In the genomic region with DNA sequence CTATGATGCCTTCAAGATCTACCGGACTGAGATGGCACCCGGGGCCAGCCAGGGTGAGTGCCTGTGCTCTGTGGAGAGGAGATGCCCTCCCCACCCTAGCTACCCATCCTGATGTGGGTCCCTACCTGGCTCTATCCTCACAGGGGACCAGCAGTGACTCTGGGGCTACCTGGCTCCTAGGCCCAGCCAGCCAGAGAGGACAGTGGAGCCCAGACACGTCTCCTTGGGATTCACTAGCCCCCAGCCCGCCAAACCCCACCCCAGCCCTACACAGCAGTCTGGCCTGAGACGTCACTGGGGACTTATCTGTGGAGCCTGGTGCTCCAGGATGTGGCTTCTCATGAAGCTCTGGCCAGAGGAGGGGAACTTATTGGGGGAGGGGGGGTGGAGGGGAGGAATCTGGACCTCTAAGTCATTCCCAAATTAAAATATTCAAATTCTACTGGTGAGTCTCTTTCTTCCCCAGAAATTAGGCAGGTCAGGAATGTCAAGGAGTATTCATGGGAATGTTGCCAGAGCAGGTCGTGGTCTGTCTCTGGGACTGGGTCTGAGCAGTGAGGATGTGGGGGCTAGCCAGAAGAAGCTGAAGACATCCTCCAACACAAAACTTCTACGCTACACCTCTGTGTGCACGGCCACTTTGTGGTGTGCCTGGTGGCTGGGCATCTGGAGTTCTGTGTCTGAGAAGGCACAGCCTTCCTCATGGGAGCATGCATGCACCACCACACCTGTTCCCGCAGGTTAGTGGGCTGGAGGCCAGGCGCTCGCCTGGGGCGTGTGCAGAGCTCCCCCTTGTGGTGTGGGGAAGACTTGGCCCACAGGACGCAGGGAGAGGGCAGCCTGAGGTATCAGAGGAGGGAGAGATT, we compare ENCODE assay signal across 9 cellular contexts. TPM values are rescaled to one million over a fixed set of nuclear protein-coding genes. Genes with fewer than 3 reads are reported as not detected.
DNase-seq lines count a peak whose midpoint lies in the region; ATAC-seq and TF ChIP-seq lines count a peak whose summit lies in the region.
"Had no signal": no experiment of that assay in that cellular context is flagged by ENCODE, and none has a peak within 500 bp of the region (broad histone marks: within the 10 kb centered on the region; RNA-seq: fewer than 3 reads in every experiment).

No MANE protein-coding gene starts in this region.

- peak; percentile 86 for ATAC-seq in naive thymus-derived CD4-positive, alpha-beta T cell
- no peak for ATAC-seq in HG02884 (IDR thresholded peaks at IDR 0.05; ENCODE audit: unreplicated experiment)

- DNase-seq in A172 (ENCODE audit: low spot score) (peak; percentile 10), GM13976 (ENCODE audit: low spot score) (peak; percentile 88), NCI-H2196 (lab: John Stamatoyannopoulos, UW; ENCODE audit: unreplicated experiment) (peak; percentile 81)
- DNase-seq in activated CD4-positive, alpha-beta memory T cell treated with anti-CD3 and anti-CD28 coated beads, Interleukin-2, amount 10 ng/mL, durations not matched to agents 7 days and 5 days, result peak; percentile 63
- peak; percentile 34 to 45 (median 38) for DNase-seq in effector memory CD4-positive, alpha-beta T cell
- peak; percentile 48 to 77 (median 68) for DNase-seq in naive thymus-derived CD4-positive, alpha-beta T cell
- peak; percentile 32 for DNase-seq in stimulated activated naive CD4-positive, alpha-beta T cell treated with Interleukin-2 at 50 U/mL for 16 hours (lab: John Stamatoyannopoulos, UW)

- no peaks in the 10 kb centered on the region for H3K27me3 ChIP-seq in effector memory CD4-positive, alpha-beta T cell (replicated peaks; ENCODE audit: control insufficient read depth, insufficient read depth, low read length, poor library complexity, severe bottlenecking)
- no peaks in the 10 kb centered on the region for H3K27me3 ChIP-seq in naive thymus-derived CD4-positive, alpha-beta T cell (ENCODE audit: control insufficient read depth in 2 of 2, insufficient read depth in 2 of 2, low read length in 2 of 2)

- H3K36me3 Mint-ChIP-seq in activated CD4-positive, alpha-beta memory T cell treated with anti-CD3 and anti-CD28 coated beads, Interleukin-2, amount 10 ng/mL, durations not matched to agents 7 days and 5 days (ENCODE audit: low read depth), result no peaks in the 10 kb centered on the region
- no peaks in the 10 kb centered on the region for H3K36me3 Mint-ChIP-seq in naive thymus-derived CD4-positive, alpha-beta T cell

- no peak overlapping the region for H3K27ac ChIP-seq in effector memory CD4-positive, alpha-beta T cell (ENCODE audit: insufficient read depth, low read length, poor library complexity, severe bottlenecking)
- H3K27ac ChIP-seq in naive thymus-derived CD4-positive, alpha-beta T cell (ENCODE audit: low read depth, low read length), result no peak overlapping the region

- peak; percentile 97 for TF ChIP-seq CTCF in GM13976 (IDR thresholded peaks at IDR 0.05; ENCODE audit: borderline replicate concordance, control extremely low read depth, extremely low read depth, insufficient read depth, missing control alignments)

- H3K9me3 ChIP-seq in effector memory CD4-positive, alpha-beta T cell (ENCODE audit: control insufficient read depth, low read length), result no peaks in the 10 kb centered on the region
- no peaks in the 10 kb centered on the region for H3K9me3 ChIP-seq in naive thymus-derived CD4-positive, alpha-beta T cell (ENCODE audit: control insufficient read depth in 2 of 3, low read length in 3 of 3)

- no peak overlapping the region for H3K27ac Mint-ChIP-seq in activated CD4-positive, alpha-beta memory T cell treated with anti-CD3 and anti-CD28 coated beads, Interleukin-2, amount 10 ng/mL, durations not matched to agents 7 days and 5 days
- no peak overlapping the region for H3K27ac Mint-ChIP-seq in naive thymus-derived CD4-positive, alpha-beta T cell

- in situ Hi-C loops in GM13976 (cut with MboI; ENCODE audit: low sequenced_read_pairs, unreplicated experiment), result no loop called here

- no peaks in the 10 kb centered on the region for H3K36me3 ChIP-seq in effector memory CD4-positive, alpha-beta T cell (ENCODE audit: control insufficient read depth, insufficient read depth, low read length)
- H3K36me3 ChIP-seq in naive thymus-derived CD4-positive, alpha-beta T cell (ENCODE audit: control insufficient read depth in 2 of 3, insufficient read depth in 3 of 3, low read length in 3 of 3), result no peaks in the 10 kb centered on the region

- H3K4me3 ChIP-seq in effector memory CD4-positive, alpha-beta T cell (ENCODE audit: insufficient read depth, low read depth, low read length, poor library complexity, severe bottlenecking), result no peak overlapping the region
- H3K4me3 ChIP-seq in naive thymus-derived CD4-positive, alpha-beta T cell (ENCODE audit: low read length), result no peak overlapping the region

- no peaks in the 10 kb centered on the region for H3K4me1 ChIP-seq in effector memory CD4-positive, alpha-beta T cell (ENCODE audit: control insufficient read depth, insufficient read depth, low read length, poor library complexity, severe bottlenecking)
- H3K4me1 ChIP-seq in naive thymus-derived CD4-positive, alpha-beta T cell (ENCODE audit: control insufficient read depth in 2 of 2, insufficient read depth in 2 of 2, low read length in 2 of 2), result no peaks in the 10 kb centered on the region

- no peak overlapping the region for H3K4me3 Mint-ChIP-seq in activated CD4-positive, alpha-beta memory T cell treated with anti-CD3 and anti-CD28 coated beads, Interleukin-2, amount 10 ng/mL, durations not matched to agents 7 days and 5 days
- no peak overlapping the region for H3K4me3 Mint-ChIP-seq in naive thymus-derived CD4-positive, alpha-beta T cell

- H3K27me3 Mint-ChIP-seq in activated CD4-positive, alpha-beta memory T cell treated with anti-CD3 and anti-CD28 coated beads, Interleukin-2, amount 10 ng/mL, durations not matched to agents 7 days and 5 days, result peaks cover 3% of the 10 kb centered on the region
- H3K27me3 Mint-ChIP-seq in naive thymus-derived CD4-positive, alpha-beta T cell, result peaks cover 0 to 16% (median 0%) of the 10 kb centered on the region in 5 donors

- intact Hi-C loops in naive thymus-derived CD4-positive, alpha-beta T cell (cut with micrococcal nuclease), result loop anchor here (1.0 to 2.0 kb wide), 8 partner anchors 51 to 311 kb away; a partner anchor contains a TSS

- no peaks in the 10 kb centered on the region for H3K9me3 Mint-ChIP-seq in activated CD4-positive, alpha-beta memory T cell treated with anti-CD3 and anti-CD28 coated beads, Interleukin-2, amount 10 ng/mL, durations not matched to agents 7 days and 5 days
- H3K9me3 Mint-ChIP-seq in naive thymus-derived CD4-positive, alpha-beta T cell, result peaks cover 0 to 2% (median 0%) of the 10 kb centered on the region in 11 donors

- POLR2A ChIA-PET in activated CD4-positive, alpha-beta memory T cell treated with anti-CD3 and anti-CD28 coated beads, Interleukin-2, amount 10 ng/mL, durations not matched to agents 7 days and 5 days (lab: Charles Lee), result interaction anchor here (1.4 to 2.7 kb wide), 2 partner anchors 53 to 58 kb away, joined by 3 to 10 read pairs; a partner anchor contains a TSS
- POLR2A ChIA-PET in naive thymus-derived CD4-positive, alpha-beta T cell (lab: Charles Lee), result interaction anchor here (0.7 to 1.0 kb wide), 2 partner anchors 78 to 115 kb away, joined by 3 read pairs; no protein-coding TSS in a partner anchor

- H3K4me1 Mint-ChIP-seq in activated CD4-positive, alpha-beta memory T cell treated with anti-CD3 and anti-CD28 coated beads, Interleukin-2, amount 10 ng/mL, durations not matched to agents 7 days and 5 days, result no peaks in the 10 kb centered on the region
- peaks cover 0 to 3% (median 0%) of the 10 kb centered on the region in 7 donors for H3K4me1 Mint-ChIP-seq in naive thymus-derived CD4-positive, alpha-beta T cell

- CTCF ChIA-PET in activated CD4-positive, alpha-beta memory T cell treated with anti-CD3 and anti-CD28 coated beads, Interleukin-2, amount 10 ng/mL, durations not matched to agents 7 days and 5 days (lab: Charles Lee), result interaction anchor here (0.6 to 3.1 kb wide), 27 partner anchors 9 to 311 kb away, joined by 3 to 27 read pairs (median 4); a partner anchor contains a TSS
- CTCF ChIA-PET in naive thymus-derived CD4-positive, alpha-beta T cell (lab: Charles Lee), result interaction anchor here (0.5 to 3.6 kb wide), 22 partner anchors 9 to 746 kb away, joined by 3 to 55 read pairs (median 4); a partner anchor contains a TSS

RNA-seq across cellular contexts. Expression of a gene that starts 2.7 kb away (rescaled TPM):
- total RNA-seq in A172 (2014; rRNA removed; shearing (Covaris generic)), result not detected in 2 replicates
- not detected for total RNA-seq in activated CD4-positive, alpha-beta memory T cell treated with anti-CD3 and anti-CD28 coated beads, Interleukin-2, amount 10 ng/mL, durations not matched to agents 7 days and 5 days
- not detected for total RNA-seq in naive thymus-derived CD4-positive, alpha-beta T cell
- polyA plus RNA-seq in naive thymus-derived CD4-positive, alpha-beta T cell, result not detected

RNA-seq across cellular contexts. Expression of a gene that starts 7.0 kb away (rescaled TPM):
- not detected in 2 replicates for total RNA-seq in A172 (2014; rRNA removed; shearing (Covaris generic))
- not detected for total RNA-seq in activated CD4-positive, alpha-beta memory T cell treated with anti-CD3 and anti-CD28 coated beads, Interleukin-2, amount 10 ng/mL, durations not matched to agents 7 days and 5 days
- not detected for total RNA-seq in naive thymus-derived CD4-positive, alpha-beta T cell
- not detected for polyA plus RNA-seq in naive thymus-derived CD4-positive, alpha-beta T cell
- total RNA-seq: mononuclear cell had no signal

RNA-seq across cellular contexts. Expression of a gene that starts 14.6 kb away (rescaled TPM):
- total RNA-seq in A172 (2014; rRNA removed; shearing (Covaris generic)), result not detected in 2 replicates
- total RNA-seq in activated CD4-positive, alpha-beta memory T cell treated with anti-CD3 and anti-CD28 coated beads, Interleukin-2, amount 10 ng/mL, durations not matched to agents 7 days and 5 days, result not detected
- total RNA-seq in naive thymus-derived CD4-positive, alpha-beta T cell, result not detected
- polyA plus RNA-seq in naive thymus-derived CD4-positive, alpha-beta T cell, result not detected
- total RNA-seq: mononuclear cell had no signal

RNA-seq across cellular contexts. Expression of a gene that starts 26.9 kb away (rescaled TPM):
- 10.3 and 11.6 TPM in 2 replicates for total RNA-seq in A172 (2014; rRNA removed; shearing (Covaris generic))
- total RNA-seq in activated CD4-positive, alpha-beta memory T cell treated with anti-CD3 and anti-CD28 coated beads, Interleukin-2, amount 10 ng/mL, durations not matched to agents 7 days and 5 days, result 1 to 10 TPM; 2.0 TPM
- 10 to 100 TPM in 3 of 5 experiments, 1 to 10 TPM in 2; 1.9 to 30.0 (median 22.6) TPM for total RNA-seq in naive thymus-derived CD4-positive, alpha-beta T cell
- 10 to 100 TPM in 1 of 2 donors, 1 to 10 TPM in 1; 9.7 to 10.8 TPM for polyA plus RNA-seq in naive thymus-derived CD4-positive, alpha-beta T cell

RNA-seq across cellular contexts. Expression of a gene that starts 28.5 kb away (rescaled TPM):
- total RNA-seq in A172 (2014; rRNA removed; shearing (Covaris generic)), result not detected in 2 replicates
- under 1 TPM; 0.08 to 0.10 TPM for total RNA-seq in activated CD4-positive, alpha-beta memory T cell treated with anti-CD3 and anti-CD28 coated beads, Interleukin-2, amount 10 ng/mL, durations not matched to agents 7 days and 5 days
- total RNA-seq in naive thymus-derived CD4-positive, alpha-beta T cell, result under 1 TPM in 1 of 5 experiments, not detected in 4; 0.27 TPM
- not detected for polyA plus RNA-seq in naive thymus-derived CD4-positive, alpha-beta T cell
- total RNA-seq: mononuclear cell had no signal

Comparison
In these comparisons a context has a peak if more than half of its experiments do, and no peak if none do; other contexts are left out.
1. DNase-seq: peak in every context shown above with its lines; median percentile 88 in GM13976; 81 in NCI-H2196; 68 in naive thymus-derived CD4-positive, alpha-beta T cell; 63 in activated CD4-positive, alpha-beta memory T cell treated with anti-CD3 and anti-CD28 coated beads, Interleukin-2, amount 10 ng/mL, durations not matched to agents 7 days and 5 days; 38 in effector memory CD4-positive, alpha-beta T cell; 32 in stimulated activated naive CD4-positive, alpha-beta T cell treated with Interleukin-2 at 50 U/mL for 16 hours; 10 in A172.